ENCODE assay signal across 24 cellular contexts in the genomic region with DNA sequence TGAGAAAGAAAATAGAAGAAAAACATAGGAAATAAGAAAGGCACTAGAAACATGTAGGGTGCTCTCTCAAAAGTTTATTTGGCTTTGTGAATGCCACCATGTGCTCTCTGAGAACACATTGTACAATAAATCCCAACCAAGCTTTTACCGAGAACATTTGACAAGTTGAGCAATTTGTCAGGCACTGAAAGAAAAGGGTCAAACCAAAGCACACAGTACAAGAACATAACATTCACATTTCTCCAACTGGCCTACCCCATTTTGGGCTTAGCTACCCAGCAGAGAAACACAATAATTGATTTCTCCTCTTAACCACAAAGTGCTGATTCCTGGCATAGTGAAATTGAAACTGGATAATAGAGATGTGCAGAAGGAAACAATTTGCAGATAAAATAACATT.
DNase-seq lines count a peak whose midpoint lies in the region; ATAC-seq and TF ChIP-seq lines count a peak whose summit lies in the region.
"Had no signal": no experiment of that assay in that cellular context is flagged by ENCODE, and none has a peak within 500 bp of the region (broad histone marks: within the 10 kb centered on the region; RNA-seq: fewer than 3 reads in every experiment).

No MANE protein-coding gene starts in this region.

- H4K20me1 ChIP-seq in Karpas-422 (ENCODE audit: insufficient read depth, low read depth, low read length): no peaks in the 10 kb centered on the region

- no peak for TF ChIP-seq CTCF in body of pancreas (IDR thresholded peaks at IDR 0.05)
- no peak for TF ChIP-seq CTCF in fibroblast of pulmonary artery (IDR thresholded peaks at IDR 0.05; ENCODE audit: low read length, missing control alignments)
- no peak for TF ChIP-seq CTCF in CD8-positive, alpha-beta T cell (IDR thresholded peaks at IDR 0.05)

- no peak overlapping the region for H3K4me2 ChIP-seq in Karpas-422 (ENCODE audit: low read depth, low read length, poor library complexity, severe bottlenecking)
- H3K4me2 ChIP-seq: PC-9 had no signal

- H3K9me3 Mint-ChIP-seq in CD8-positive, alpha-beta T cell: no peaks in the 10 kb centered on the region
- H3K9me3 Mint-ChIP-seq: H9, nephron had no signal

- H3K9me3 ChIP-seq in body of pancreas (no peaks in the 10 kb centered on the region), Karpas-422 (ENCODE audit: low read length) (no peaks in the 10 kb centered on the region)
- H3K9me3 ChIP-seq in CD8-positive, alpha-beta T cell (ENCODE audit: low read length): no peaks in the 10 kb centered on the region
- H3K9me3 ChIP-seq: SJCRH30, testis had no signal

- 40 to 42% methylated on average over 1 of the region's 1 CpG for WGBS in body of pancreas, 2 donors

- CTCF ChIA-PET in CD8-positive, alpha-beta T cell (lab: Charles Lee): interaction anchor here (0.8 kb wide), 1 partner anchor 8 kb away, joined by 3 read pairs; no protein-coding TSS in a partner anchor

- H3K9ac ChIP-seq in Karpas-422 (ENCODE audit: low read length): no peak overlapping the region

- no peaks in the 10 kb centered on the region for H3K9me2 ChIP-seq in Karpas-422 (replicated peaks; ENCODE audit: insufficient read depth, low read length)

- H3K36me3 Mint-ChIP-seq in CD8-positive, alpha-beta T cell: no peaks in the 10 kb centered on the region
- H3K36me3 Mint-ChIP-seq: activated naive CD4-positive, alpha-beta T cell treated with anti-CD3 and anti-CD28 coated beads, Interleukin-2, amount 50 U/mL, for 72 hours; mesothelial cell of epicardium had no signal

- POLR2A ChIA-PET in CD8-positive, alpha-beta T cell (lab: Charles Lee): no interaction called here

- no peak overlapping the region for H3K27ac Mint-ChIP-seq in CD8-positive, alpha-beta T cell
- H3K27ac Mint-ChIP-seq: activated naive CD4-positive, alpha-beta T cell treated with anti-CD3 and anti-CD28 coated beads, Interleukin-2, amount 50 U/mL, for 72 hours; activated T-cell treated with anti-CD3 and anti-CD28 coated beads, Interleukin-2, amount 50 U/mL, for 24 hours; H9; mesothelial cell of epicardium; nephron; progenitor cell of endocrine pancreas; T-helper 17 cell had no signal

- H3K4me1 Mint-ChIP-seq in CD8-positive, alpha-beta T cell (ENCODE audit: low read depth): no peaks in the 10 kb centered on the region
- H3K4me1 Mint-ChIP-seq: H9, mesothelial cell of epicardium, T-helper 17 cell had no signal

- H3K4me3 ChIP-seq in body of pancreas (no peak overlapping the region), fibroblast of pulmonary artery (replicated peaks; ENCODE audit: low read depth, low read length) (no peak overlapping the region), Karpas-422 (ENCODE audit: low read length) (no peak overlapping the region)
- no peak overlapping the region for H3K4me3 ChIP-seq in CD8-positive, alpha-beta T cell (ENCODE audit: low read depth, low read length)
- H3K4me3 ChIP-seq: PC-9, SJCRH30, testis had no signal

- no peak overlapping the region for H2AFZ ChIP-seq in Karpas-422 (ENCODE audit: low read length)
- H2AFZ ChIP-seq: PC-9 had no signal

- ATAC-seq in body of pancreas (peak; percentile 62), HG03159 (IDR thresholded peaks at IDR 0.05; ENCODE audit: unreplicated experiment) (no peak)
- ATAC-seq in CD8-positive, alpha-beta T cell: no peak
- ATAC-seq: activated naive CD4-positive, alpha-beta T cell treated with anti-CD3 and anti-CD28 coated beads, Interleukin-2, amount 50 U/mL, for 72 hours; esophagus mucosa; T-helper 17 cell had no signal

- H3K27ac ChIP-seq in body of pancreas: peak overlapping the region in 1 of 4 donors; percentile 52
- H3K27ac ChIP-seq in CD8-positive, alpha-beta T cell (ENCODE audit: low read depth, low read length): no peak overlapping the region
- no peak overlapping the region for H3K27ac ChIP-seq in Karpas-422 (ENCODE audit: low read length)
- H3K27ac ChIP-seq: PC-9, SJCRH30, VCaP had no signal

- no peaks in the 10 kb centered on the region for H3K4me1 ChIP-seq in body of pancreas
- H3K4me1 ChIP-seq in CD8-positive, alpha-beta T cell (ENCODE audit: insufficient read depth, low read length): no peaks in the 10 kb centered on the region
- no peaks in the 10 kb centered on the region for H3K4me1 ChIP-seq in Karpas-422 (ENCODE audit: low read length)
- H3K4me1 ChIP-seq: SJCRH30, testis had no signal

- no peak overlapping the region for H3K4me3 Mint-ChIP-seq in CD8-positive, alpha-beta T cell
- H3K4me3 Mint-ChIP-seq: activated T-cell treated with anti-CD3 and anti-CD28 coated beads, Interleukin-2, amount 50 U/mL, for 24 hours; H9; mesothelial cell of epicardium; nephron; T-helper 17 cell had no signal

- no peak for TF ChIP-seq POLR2A in body of pancreas (IDR thresholded peaks at IDR 0.05)

- DNase-seq in Ammon's horn (ENCODE audit: low spot score) (peak; percentile 39), body of pancreas (peak in 1 of 4 donors; percentile 18), fibroblast of pulmonary artery (ENCODE audit: low read depth) (peak; percentile 27), renal cortical epithelial cell (ENCODE audit: low read depth) (peak; percentile 26), NCI-H748 (lab: John Stamatoyannopoulos, UW; ENCODE audit: unreplicated experiment) (no peak), Karpas-422 (no peak)
- DNase-seq in CD8-positive, alpha-beta T cell: no peak
- DNase-seq: activated CD4-positive, alpha-beta T cell treated with anti-CD3 and anti-CD28 coated beads, Interleukin-2, amount 50 U/mL, for 48 hours; activated T-cell treated with anti-CD3 and anti-CD28 coated beads, Interleukin-2, amount 50 U/mL, for 24 hours; H9; kidney; NCI-H1436 treated with DMSO at 0.1 percent for 48 hours; NCI-H2171 treated with DMSO at 0.1 percent for 48 hours; PC-9; SJCRH30; T-helper 17 cell; testis had no signal

- intact Hi-C loops in body of pancreas (cut with DNase I): no loop called here
- intact Hi-C loops in CD8-positive, alpha-beta T cell (cut with DNase I, micrococcal nuclease): no loop called here

- no peaks in the 10 kb centered on the region for H3K27me3 ChIP-seq in body of pancreas
- no peaks in the 10 kb centered on the region for H3K27me3 ChIP-seq in CD8-positive, alpha-beta T cell (ENCODE audit: insufficient read depth, low read length)
- no peaks in the 10 kb centered on the region for H3K27me3 ChIP-seq in Karpas-422 (ENCODE audit: low read length)
- H3K27me3 ChIP-seq: SJCRH30, testis had no signal

- H3K36me3 ChIP-seq in body of pancreas (replicated peaks in 1 of 2; ENCODE audit: insufficient read depth in 1 of 2, low read depth in 2 of 2): no peaks in the 10 kb centered on the region
- H3K36me3 ChIP-seq in CD8-positive, alpha-beta T cell (ENCODE audit: insufficient read depth, low read length): no peaks in the 10 kb centered on the region
- H3K36me3 ChIP-seq in Karpas-422 (ENCODE audit: insufficient read depth, low read length): no peaks in the 10 kb centered on the region
- H3K36me3 ChIP-seq: SJCRH30 had no signal

- no peaks in the 10 kb centered on the region for H3K27me3 Mint-ChIP-seq in CD8-positive, alpha-beta T cell (ENCODE audit: low read depth)
- H3K27me3 Mint-ChIP-seq: activated T-cell treated with anti-CD3 and anti-CD28 coated beads, Interleukin-2, amount 50 U/mL, for 24 hours; progenitor cell of endocrine pancreas had no signal

- H3K79me2 ChIP-seq in Karpas-422 (ENCODE audit: low read length): no peaks in the 10 kb centered on the region

Comparison
In these comparisons a context has a peak if more than half of its experiments do, and no peak if none do; other contexts are left out.
1. DNase-seq: peak in Ammon's horn (single experiment), fibroblast of pulmonary artery (single experiment) and renal cortical epithelial cell (single experiment); none in NCI-H748 (single experiment), CD8-positive, alpha-beta T cell (0 of 7) and Karpas-422 (single experiment).